In genomic region chr2:142112648-142113278, GRCh38 we compare ENCODE assay signal across 9 cellular contexts. TPM values are rescaled to one million over a fixed set of nuclear protein-coding genes. Genes with fewer than 3 reads are reported as not detected.
A peak's percentile ranks its signal among the peaks of the same experiment; 100 is the strongest.
DNase-seq lines count a peak whose midpoint lies in the region; ATAC-seq and TF ChIP-seq lines count a peak whose summit lies in the region.
"Had no signal": no experiment of that assay in that cellular context is flagged by ENCODE, and none has a peak within 500 bp of the region (broad histone marks: within the 10 kb centered on the region; RNA-seq: fewer than 3 reads in every experiment).

No MANE protein-coding gene starts in this region.

- no peak overlapping the region for H3K27ac ChIP-seq in OCI-LY7 (ENCODE audit: low read depth, low read length, poor library complexity, severe bottlenecking)

- peaks cover 2% of the 10 kb centered on the region for H3K9me3 Mint-ChIP-seq in neural crest cell
- H3K9me3 Mint-ChIP-seq: activated T-helper 1 cell treated with anti-CD3 and anti-CD28 coated beads, Interleukin-12 subunit alpha, Interleukin-12 subunit beta, Interleukin-2, Interleukin-4 antibody, amounts not matched to agents 30 ng/mL and 10 ng/mL and 1 ng/mL, durations not matched to agents 14 hours and 24 hours and 36 hours had no signal

- H3K36me3 Mint-ChIP-seq in neural crest cell (ENCODE audit: low read depth), result no peaks in the 10 kb centered on the region

- no peak for ATAC-seq in GM21390 (IDR thresholded peaks at IDR 0.05; ENCODE audit: unreplicated experiment)

- no peak overlapping the region for H3K4me3 ChIP-seq in OCI-LY7 (ENCODE audit: low read depth, low read length, poor library complexity, severe bottlenecking)

- TF ChIP-seq CTCF in neural crest cell (conservative IDR thresholded peaks at IDR 0.05) (peak; percentile 45), OCI-LY7 (conservative IDR thresholded peaks at IDR 0.05; ENCODE audit: low read length) (no peak)

- no peak overlapping the region for H3K4me3 Mint-ChIP-seq in neural crest cell
- H3K4me3 Mint-ChIP-seq: activated T-helper 1 cell treated with anti-CD3 and anti-CD28 coated beads, Interleukin-12 subunit alpha, Interleukin-12 subunit beta, Interleukin-2, Interleukin-4 antibody, amounts not matched to agents 30 ng/mL and 10 ng/mL and 1 ng/mL, durations not matched to agents 14 hours and 24 hours and 36 hours had no signal

- H3K27me3 Mint-ChIP-seq in neural crest cell (ENCODE audit: low read depth), result no peaks in the 10 kb centered on the region

- H3K79me2 ChIP-seq in OCI-LY7 (ENCODE audit: insufficient read depth, low read depth, low read length), result no peaks in the 10 kb centered on the region

- intact Hi-C loops in OCI-LY7 (cut with micrococcal nuclease; ENCODE audit: unreplicated experiment), result no loop called here

- H3K9me3 ChIP-seq in OCI-LY7 (ENCODE audit: low read length), result no peaks in the 10 kb centered on the region

- H2AFZ ChIP-seq in OCI-LY7 (ENCODE audit: low read length), result no peak overlapping the region

- H3K36me3 ChIP-seq in OCI-LY7 (ENCODE audit: insufficient read depth, low read length), result no peaks in the 10 kb centered on the region

- no peaks in the 10 kb centered on the region for H4K20me1 ChIP-seq in OCI-LY7 (ENCODE audit: insufficient read depth, low read length)

- H3K4me1 Mint-ChIP-seq in neural crest cell, result no peaks in the 10 kb centered on the region

- no peak overlapping the region for H3K27ac Mint-ChIP-seq in neural crest cell (ENCODE audit: unreplicated experiment)
- H3K27ac Mint-ChIP-seq: activated T-helper 1 cell treated with anti-CD3 and anti-CD28 coated beads, Interleukin-12 subunit alpha, Interleukin-12 subunit beta, Interleukin-2, Interleukin-4 antibody, amounts not matched to agents 30 ng/mL and 10 ng/mL and 1 ng/mL, durations not matched to agents 14 hours and 24 hours and 36 hours had no signal

- H3K9me2 ChIP-seq in OCI-LY7 (ENCODE audit: insufficient read depth, low read length), result no peaks in the 10 kb centered on the region

- POLR2A ChIA-PET in OCI-LY7 (lab: Charles Lee), result interaction anchor here (0.6 kb wide), 1 partner anchor 1308 kb away, joined by 4 read pairs; no protein-coding TSS in a partner anchor

- no peak overlapping the region for H3K4me2 ChIP-seq in OCI-LY7 (ENCODE audit: low read length)

- DNase-seq in ELR (ENCODE audit: low read depth) (peak; percentile 90), NCI-H226 (peak; percentile 79), dermis blood vessel endothelial cell (peak; percentile 20), neural crest cell (ENCODE audit: low read depth, low spot score) (no peak), OCI-LY7 (ENCODE audit: low spot score) (no peak), NCI-H1092 (lab: John Stamatoyannopoulos, UW) (no peak), SHP77 (lab: John Stamatoyannopoulos, UW) (no peak)

- H3K4me1 ChIP-seq in OCI-LY7 (ENCODE audit: insufficient read depth, low read length, poor library complexity, severe bottlenecking), result no peaks in the 10 kb centered on the region

- BruUV-seq in OCI-LY7 (replicated peaks; lab: Mats Ljungman, UMichigan), result no TSS peak

- CTCF ChIA-PET in OCI-LY7 (lab: Charles Lee; ENCODE audit: unreplicated experiment), result no interaction called here

RNA-seq across cellular contexts. Expression of gene LRP1B, which starts 18.1 kb away (rescaled TPM):
- total RNA-seq in dermis blood vessel endothelial cell (under 0.01 TPM in 2 replicates), neural crest cell (0.54 and 1.5 TPM in 2 replicates), OCI-LY7 (2022) (not detected in 2 replicates)
- not detected in 2 replicates for total RNA-seq in OCI-LY7 (2014; rRNA removed; shearing (Covaris generic))
- total RNA-seq: activated T-helper 1 cell treated with anti-CD3 and anti-CD28 coated beads, Interleukin-12 subunit alpha, Interleukin-12 subunit beta, Interleukin-2, Interleukin-4 antibody, amounts not matched to agents 30 ng/mL and 10 ng/mL and 1 ng/mL, durations not matched to agents 14 hours and 24 hours and 36 hours had no signal

Comparison
In these comparisons a context has a peak if more than half of its experiments do, and no peak if none do; other contexts are left out.
1. DNase-seq: peak in ELR (single experiment), NCI-H226 (single experiment) and dermis blood vessel endothelial cell (single experiment); none in neural crest cell (single experiment), OCI-LY7 (single experiment), NCI-H1092 (single experiment) and SHP77 (0 of 2).